ENCODE assay signal across 1 cellular context in the genomic region with DNA sequence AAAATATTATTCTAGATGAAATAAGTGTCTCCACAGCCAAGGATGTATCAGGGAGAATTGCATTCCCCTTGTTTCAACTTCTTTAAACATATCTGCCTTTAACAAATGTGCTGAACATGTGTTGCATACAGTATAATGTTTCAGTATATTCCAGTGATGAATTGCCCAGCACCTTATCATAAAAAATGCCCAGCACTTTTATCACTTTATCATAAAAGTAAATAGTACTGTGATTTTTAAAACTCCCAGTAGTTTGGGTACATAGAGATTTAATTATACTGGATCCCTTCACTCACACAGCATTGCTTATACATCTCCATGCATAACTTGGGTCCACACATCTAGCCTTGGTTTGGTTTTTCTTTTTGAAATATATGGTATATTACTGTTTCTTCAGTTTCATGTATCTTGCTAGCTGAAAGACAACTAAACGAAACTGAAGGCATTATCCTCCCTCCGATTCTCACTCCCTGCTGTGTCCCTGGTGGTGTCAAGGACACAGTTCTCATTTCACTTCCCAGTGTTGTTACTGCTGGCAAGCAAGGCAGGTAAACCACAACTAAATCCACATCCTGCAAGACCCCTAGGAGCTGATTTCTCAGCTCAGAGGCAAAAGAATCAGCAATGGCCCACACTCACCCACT.
TF ChIP-seq lines count a peak whose summit lies in the region.

No MANE protein-coding gene starts in this region.

TF ChIP-seq in WTC11, 78 proteins besides CTCF, POLR2A, EP300 and RAD21 (continued from another document):
- TF ChIP-seq, protein P1, sequence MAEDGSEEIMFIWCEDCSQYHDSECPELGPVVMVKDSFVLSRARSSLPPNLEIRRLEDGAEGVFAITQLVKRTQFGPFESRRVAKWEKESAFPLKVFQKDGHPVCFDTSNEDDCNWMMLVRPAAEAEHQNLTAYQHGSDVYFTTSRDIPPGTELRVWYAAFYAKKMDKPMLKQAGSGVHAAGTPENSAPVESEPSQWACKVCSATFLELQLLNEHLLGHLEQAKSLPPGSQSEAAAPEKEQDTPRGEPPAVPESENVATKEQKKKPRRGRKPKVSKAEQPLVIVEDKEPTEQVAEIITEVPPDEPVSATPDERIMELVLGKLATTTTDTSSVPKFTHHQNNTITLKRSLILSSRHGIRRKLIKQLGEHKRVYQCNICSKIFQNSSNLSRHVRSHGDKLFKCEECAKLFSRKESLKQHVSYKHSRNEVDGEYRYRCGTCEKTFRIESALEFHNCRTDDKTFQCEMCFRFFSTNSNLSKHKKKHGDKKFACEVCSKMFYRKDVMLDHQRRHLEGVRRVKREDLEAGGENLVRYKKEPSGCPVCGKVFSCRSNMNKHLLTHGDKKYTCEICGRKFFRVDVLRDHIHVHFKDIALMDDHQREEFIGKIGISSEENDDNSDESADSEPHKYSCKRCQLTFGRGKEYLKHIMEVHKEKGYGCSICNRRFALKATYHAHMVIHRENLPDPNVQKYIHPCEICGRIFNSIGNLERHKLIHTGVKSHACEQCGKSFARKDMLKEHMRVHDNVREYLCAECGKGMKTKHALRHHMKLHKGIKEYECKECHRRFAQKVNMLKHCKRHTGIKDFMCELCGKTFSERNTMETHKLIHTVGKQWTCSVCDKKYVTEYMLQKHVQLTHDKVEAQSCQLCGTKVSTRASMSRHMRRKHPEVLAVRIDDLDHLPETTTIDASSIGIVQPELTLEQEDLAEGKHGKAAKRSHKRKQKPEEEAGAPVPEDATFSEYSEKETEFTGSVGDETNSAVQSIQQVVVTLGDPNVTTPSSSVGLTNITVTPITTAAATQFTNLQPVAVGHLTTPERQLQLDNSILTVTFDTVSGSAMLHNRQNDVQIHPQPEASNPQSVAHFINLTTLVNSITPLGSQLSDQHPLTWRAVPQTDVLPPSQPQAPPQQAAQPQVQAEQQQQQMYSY (CRISPR knock-in tag; IDR thresholded peaks at IDR 0.05) = no peak
- no peak for TF ChIP-seq ELF4 (CRISPR knock-in tag; IDR thresholded peaks at IDR 0.05; ENCODE audit: low read depth)
